ENCODE assay signal across 1 cellular context in genomic region chr21:36246080-36246631, GRCh38.
TF ChIP-seq lines count a peak whose summit lies in the region.

No MANE protein-coding gene starts in this region.

TF ChIP-seq in WTC11, 78 proteins besides CTCF, POLR2A, EP300 and RAD21 (continued from another document):
- TF ChIP-seq NR3C1 (CRISPR knock-in tag; conservative IDR thresholded peaks at IDR 0.05; ENCODE audit: low read depth) (no peak), CBFB (CRISPR knock-in tag; IDR thresholded peaks at IDR 0.05; ENCODE audit: low read depth) (no peak), ZNF121 (CRISPR knock-in tag; IDR thresholded peaks at IDR 0.05) (no peak), CREM (CRISPR knock-in tag; IDR thresholded peaks at IDR 0.05) (no peak), NFYB (CRISPR knock-in tag; conservative IDR thresholded peaks at IDR 0.05; ENCODE audit: low read depth) (no peak), HMGA2 (CRISPR knock-in tag; IDR thresholded peaks at IDR 0.05) (no peak), ATF2 (CRISPR knock-in tag; IDR thresholded peaks at IDR 0.05; ENCODE audit: borderline replicate concordance, low read depth) (no peak), FOXK1 (CRISPR knock-in tag; IDR thresholded peaks at IDR 0.05) (no peak), ZNF512 (CRISPR knock-in tag; IDR thresholded peaks at IDR 0.05; ENCODE audit: borderline replicate concordance) (no peak), ERG (CRISPR knock-in tag; IDR thresholded peaks at IDR 0.05) (no peak), NR2C2 (CRISPR knock-in tag; IDR thresholded peaks at IDR 0.05) (no peak), MYBL2 (CRISPR knock-in tag; IDR thresholded peaks at IDR 0.05) (no peak)
